8 cellular contexts compared by ENCODE assay signal in genomic region chr7:65719122-65719798, GRCh38.
DNase-seq lines count a peak whose midpoint lies in the region; ATAC-seq and TF ChIP-seq lines count a peak whose summit lies in the region.
"Not testable (repeated sequence)": the region's sequence is repeated elsewhere in the genome, so short reads cannot be mapped to it uniquely, and the experiment has no call there.

No MANE protein-coding gene starts in this region.

- peak; percentile 67 for ATAC-seq in left lobe of liver
- peak; percentile 60 for ATAC-seq in mucosa of descending colon

- H3K36me3 ChIP-seq in mucosa of descending colon (ENCODE audit: low read depth): not testable (repeated sequence)

- H3K9me3 ChIP-seq in mucosa of descending colon: not testable (repeated sequence)

- H3K4me3 ChIP-seq in mucosa of descending colon: not testable (repeated sequence)

- not testable (repeated sequence) for H3K4me1 ChIP-seq in mucosa of descending colon (ENCODE audit: low read depth)

- TF ChIP-seq CTCF in mucosa of descending colon (IDR thresholded peaks at IDR 0.05): not testable (repeated sequence)

- peak; percentile 63 for DNase-seq in DMS53 treated with DMSO at 0.1 percent for 48 hours (lab: John Stamatoyannopoulos, UW; ENCODE audit: unreplicated experiment)
- DNase-seq in NCI-H2029 (lab: John Stamatoyannopoulos, UW): peak; percentile 73
- peak; percentile 29 for DNase-seq in NCI-H2196 (lab: John Stamatoyannopoulos, UW; ENCODE audit: unreplicated experiment)
- peak; percentile 39 for DNase-seq in NCI-H774 (lab: John Stamatoyannopoulos, UW)
- peak; percentile 9 for DNase-seq in SHP77 treated with DMSO at 0.1 percent for 48 hours (lab: John Stamatoyannopoulos, UW)
- DNase-seq in dermis blood vessel endothelial cell: peak; percentile 41
- not testable (repeated sequence) for DNase-seq in left lobe of liver (ENCODE audit: low spot score); mucosa of descending colon

- intact Hi-C loops in mucosa of descending colon (cut with DNase I, micrococcal nuclease): not testable (repeated sequence)
